Comparison of ENCODE assay signal across 16 cellular contexts in genomic region chr17:78111727-78112507, GRCh38. TPM values are rescaled to one million over a fixed set of nuclear protein-coding genes. Genes with fewer than 3 reads are reported as not detected.
DNase-seq lines count a peak whose midpoint lies in the region; ATAC-seq and TF ChIP-seq lines count a peak whose summit lies in the region.
"Had no signal": no experiment of that assay in that cellular context is flagged by ENCODE, and none has a peak within 500 bp of the region (broad histone marks: within the 10 kb centered on the region; RNA-seq: fewer than 3 reads in every experiment).

No MANE protein-coding gene starts in this region.

- intact Hi-C loops in HCT116 (cut with micrococcal nuclease) (loop anchor here (1.0 to 10.0 kb wide), 3 partner anchors 64 to 313 kb away; no protein-coding TSS in a partner anchor), sigmoid colon (cut with DNase I) (loop anchor here (1.0 to 10.0 kb wide), 3 partner anchors 65 to 313 kb away; no protein-coding TSS in a partner anchor), mammary epithelial cell (cut with micrococcal nuclease) (loop anchor here (1.0 to 2.0 kb wide), 3 partner anchors 64 to 139 kb away; no protein-coding TSS in a partner anchor)

- H3K9me3 ChIP-seq in HCT116 (ENCODE audit: control insufficient read depth in 1 of 2, insufficient read depth in 1 of 2, low read depth in 1 of 2, low read length in 2 of 2): no peaks in the 10 kb centered on the region
- H3K9me3 ChIP-seq in sigmoid colon: no peaks in the 10 kb centered on the region
- no peaks in the 10 kb centered on the region for H3K9me3 ChIP-seq in mammary epithelial cell (replicated peaks; ENCODE audit: insufficient read depth, low read length)
- H3K9me3 ChIP-seq: colonic mucosa, esophagus muscularis mucosa, tibial artery had no signal

- H3K27ac ChIP-seq in HCT116 (ENCODE audit: low read depth, low read length) (no peak overlapping the region), sigmoid colon (no peak overlapping the region), mammary epithelial cell (ENCODE audit: insufficient read depth, low read depth, low read length) (no peak overlapping the region)
- H3K27ac ChIP-seq: colonic mucosa, esophagus muscularis mucosa, tibial artery, WERI-Rb-1 had no signal

- H3K36me3 ChIP-seq in HCT116 (ENCODE audit: control insufficient read depth in 1 of 2, insufficient read depth in 2 of 2, low read length in 2 of 2) (no peaks in the 10 kb centered on the region), sigmoid colon (peaks cover 0 to 5% (median 0%) of the 10 kb centered on the region in 4 donors), mammary epithelial cell (ENCODE audit: insufficient read depth, low read length) (no peaks in the 10 kb centered on the region)
- H3K36me3 ChIP-seq: WERI-Rb-1 had no signal

- WGBS in sigmoid colon, 2 donors: 94 to 95% methylated on average over 27 of the region's 27 CpGs
- 91% methylated on average over 8 of the region's 27 CpGs for WGBS in mammary epithelial cell (ENCODE audit: low coverage, missing lambda C conversion rate)

- in situ Hi-C loops in mammary epithelial cell (cut with MboI; ENCODE audit: low sequenced_read_pairs in 2 of 2): loop anchor here (5.0 to 25.0 kb wide), 3 partner anchors 65 to 150 kb away; partner anchors contain the start of genes AFMID (in 1 of the 2) and TK1 (in 1 of the 2)

- no peak for TF ChIP-seq POLR2A in HCT116 (IDR thresholded peaks at IDR 0.05; ENCODE audit: borderline replicate concordance, extremely low read depth, insufficient read depth, insufficient read length)
- no peak for TF ChIP-seq POLR2A in sigmoid colon (IDR thresholded peaks at IDR 0.05)

- H3K27me3 ChIP-seq in HCT116 (ENCODE audit: insufficient read depth, low read length) (no peaks in the 10 kb centered on the region), sigmoid colon (peaks cover 0 to 20% (median 6%) of the 10 kb centered on the region in 3 donors), mammary epithelial cell (ENCODE audit: insufficient read depth, low read length) (no peaks in the 10 kb centered on the region)
- H3K27me3 ChIP-seq: colonic mucosa, esophagus muscularis mucosa had no signal

- no peaks in the 10 kb centered on the region for H3K9me3 Mint-ChIP-seq in activated CD8-positive, alpha-beta memory T cell treated with anti-CD3 and anti-CD28 coated beads, Interleukin-2, amount 10 ng/mL, durations not matched to agents 7 days and 5 days (ENCODE audit: low read depth)
- no peaks in the 10 kb centered on the region for H3K9me3 Mint-ChIP-seq in endothelial cell (ENCODE audit: unreplicated experiment)

- H3K4me1 Mint-ChIP-seq in activated CD8-positive, alpha-beta memory T cell treated with anti-CD3 and anti-CD28 coated beads, Interleukin-2, amount 10 ng/mL, durations not matched to agents 7 days and 5 days: peaks cover 32% of the 10 kb centered on the region
- no peaks in the 10 kb centered on the region for H3K4me1 Mint-ChIP-seq in endothelial cell (ENCODE audit: unreplicated experiment)

- H3K9me2 ChIP-seq in HCT116 (ENCODE audit: insufficient read depth): no peaks in the 10 kb centered on the region

- no peaks in the 10 kb centered on the region for H4K20me1 ChIP-seq in HCT116 (ENCODE audit: insufficient read depth)
- H4K20me1 ChIP-seq in mammary epithelial cell (ENCODE audit: insufficient read depth, low read length): no peaks in the 10 kb centered on the region

- H2AFZ ChIP-seq in HCT116 (ENCODE audit: low read depth, low read length, poor library complexity, severe bottlenecking) (no peak overlapping the region), mammary epithelial cell (ENCODE audit: low read depth, low read length) (no peak overlapping the region)

- H3K4me3 ChIP-seq in HCT116 (replicated peaks in 1 of 2; ENCODE audit: low read depth in 1 of 2, low read length in 2 of 2) (no peak overlapping the region), sigmoid colon (no peak overlapping the region), mammary epithelial cell (replicated peaks in 1 of 3; ENCODE audit: insufficient read depth in 1 of 3, low read depth in 2 of 3, low read length in 3 of 3) (no peak overlapping the region)
- H3K4me3 ChIP-seq: colonic mucosa, esophagus muscularis mucosa, tibial artery had no signal

- H3K4me1 ChIP-seq in HCT116 (ENCODE audit: control insufficient read depth in 1 of 2, insufficient read depth in 2 of 2, low read length in 2 of 2): peaks cover 0 to 4% of the 10 kb centered on the region in 2 experiments; a peak in 1 of 4 replicates
- peaks cover 0 to 8% (median 4%) of the 10 kb centered on the region in 4 donors for H3K4me1 ChIP-seq in sigmoid colon
- no peaks in the 10 kb centered on the region for H3K4me1 ChIP-seq in mammary epithelial cell (ENCODE audit: insufficient read depth, low read length)
- H3K4me1 ChIP-seq: colonic mucosa had no signal

- dilution Hi-C loops in mammary epithelial cell (cut with HindIII; ENCODE audit: low sequenced_read_pairs): loop anchor here (5.0 kb wide), 5 partner anchors 60 to 370 kb away; no protein-coding TSS in a partner anchor

- no peaks in the 10 kb centered on the region for H3K27me3 Mint-ChIP-seq in activated CD8-positive, alpha-beta memory T cell treated with anti-CD3 and anti-CD28 coated beads, Interleukin-2, amount 10 ng/mL, durations not matched to agents 7 days and 5 days
- H3K27me3 Mint-ChIP-seq in endothelial cell (ENCODE audit: unreplicated experiment): peaks cover 19% of the 10 kb centered on the region

- no peak overlapping the region for H3K9ac ChIP-seq in HCT116 (ENCODE audit: low read length)
- H3K9ac ChIP-seq in mammary epithelial cell (ENCODE audit: insufficient read depth, low read length): no peak overlapping the region

- peaks cover 32% of the 10 kb centered on the region for H3K36me3 Mint-ChIP-seq in activated CD8-positive, alpha-beta memory T cell treated with anti-CD3 and anti-CD28 coated beads, Interleukin-2, amount 10 ng/mL, durations not matched to agents 7 days and 5 days
- H3K36me3 Mint-ChIP-seq in endothelial cell (ENCODE audit: low read depth, unreplicated experiment): peaks cover 29% of the 10 kb centered on the region

- no peak for TF ChIP-seq CTCF in HCT116 (IDR thresholded peaks at IDR 0.05 in 2 of 3, conservative IDR thresholded peaks at IDR 0.05 in 1 of 3; ENCODE audit: borderline replicate concordance in 1 of 3, insufficient read depth in 1 of 3, low read depth in 2 of 3, low read length in 2 of 3)
- TF ChIP-seq CTCF in endothelial cell (IDR thresholded peaks at IDR 0.05; ENCODE audit: unreplicated experiment): no peak
- no peak for TF ChIP-seq CTCF in sigmoid colon (IDR thresholded peaks at IDR 0.05)
- TF ChIP-seq CTCF in mammary epithelial cell (conservative IDR thresholded peaks at IDR 0.05 in 1 of 2, IDR thresholded peaks at IDR 0.05 in 1 of 2; ENCODE audit: extremely low read depth in 1 of 2, insufficient read depth in 1 of 2, low read depth in 1 of 2, low read length in 2 of 2): no peak

- DNase-seq in activated CD8-positive, alpha-beta memory T cell treated with anti-CD3 and anti-CD28 coated beads, Interleukin-2, amount 10 ng/mL, durations not matched to agents 7 days and 5 days: peak; percentile 39
- DNase-seq in activated CD8-positive, alpha-beta memory T cell treated with anti-CD3 and anti-CD28 coated beads, Interleukin-2, amount 50 U/mL, for 4 hours: no peak
- DNase-seq in HCT116 (ENCODE audit: low read depth, low spot score) (no peak), endothelial cell (ENCODE audit: low spot score) (no peak), sigmoid colon (peak; percentile 62), mammary epithelial cell (no peak), amygdala (lab: John Stamatoyannopoulos, UW) (no peak)
- DNase-seq: GF-D8, NCI-H187 treated with DMSO at 0.1 percent for 48 hours had no signal

- CTCF ChIA-PET in activated CD8-positive, alpha-beta memory T cell treated with anti-CD3 and anti-CD28 coated beads, Interleukin-2, amount 10 ng/mL, durations not matched to agents 7 days and 5 days (lab: Charles Lee): interaction anchor here (0.7 to 12.5 kb wide), 13 partner anchors 10 to 144 kb away, joined by 3 to 257 read pairs (median 4); partner anchors contain the start of genes TMC6 and TMC8
- CTCF ChIA-PET in HCT116 (lab: Charles Lee) (interaction anchor here (1.0 to 2.9 kb wide), 7 partner anchors 16 to 95 kb away, joined by 3 to 17 read pairs (median 5); partner anchors contain the start of genes AFMID and TK1), mammary epithelial cell (lab: Charles Lee; ENCODE audit: low non-redundant PET) (interaction anchor here (0.6 kb wide), 1 partner anchor 98 kb away, joined by 6 read pairs; no protein-coding TSS in a partner anchor)

- POLR2A ChIA-PET in HCT116 (lab: Charles Lee): interaction anchor here (1.0 to 1.2 kb wide), 2 partner anchors 63 to 75 kb away, joined by 3 read pairs; partner anchors contain the start of gene TK1

- RAD21 ChIA-PET in HCT116 (lab: Charles Lee; ENCODE audit: low non-redundant PET in 1 of 2, low total read pairs in 2 of 2, uncharacterized antibody in 2 of 2, unreplicated experiment in 2 of 2): interaction anchor here in 1 of 2 experiments (1.1 to 1.2 kb wide), 2 partner anchors 65 to 139 kb away, joined by 4 to 6 read pairs; no protein-coding TSS in a partner anchor

- TF ChIP-seq EP300 in sigmoid colon (IDR thresholded peaks at IDR 0.05): no peak

- no peak for ATAC-seq in activated CD8-positive, alpha-beta memory T cell treated with anti-CD3 and anti-CD28 coated beads, Interleukin-2, amount 10 ng/mL, durations not matched to agents 7 days and 5 days
- 0 out of 2 replicates have a peak, but pooled peaks have one; percentile 1 for ATAC-seq in HCT116
- ATAC-seq in HG02840 (IDR thresholded peaks at IDR 0.05; ENCODE audit: low FRiP score, unreplicated experiment): no peak

- H3K4me3 Mint-ChIP-seq in activated CD8-positive, alpha-beta memory T cell treated with anti-CD3 and anti-CD28 coated beads, Interleukin-2, amount 10 ng/mL, durations not matched to agents 7 days and 5 days: no peak overlapping the region
- no peak overlapping the region for H3K4me3 Mint-ChIP-seq in endothelial cell (ENCODE audit: unreplicated experiment)

- H3K79me2 ChIP-seq in HCT116 (ENCODE audit: insufficient read depth, low read length): no peaks in the 10 kb centered on the region
- H3K79me2 ChIP-seq in mammary epithelial cell (ENCODE audit: insufficient read depth, low read length): no peaks in the 10 kb centered on the region

- BruUV-seq in HCT116 (replicated peaks; lab: Mats Ljungman, UMichigan) (no TSS peak), mammary epithelial cell (replicated peaks; lab: Mats Ljungman, UMichigan) (no TSS peak)

- no peak for TF ChIP-seq RAD21 in HCT116 (IDR thresholded peaks at IDR 0.05; ENCODE audit: low read depth)

- H3K27ac Mint-ChIP-seq in activated CD8-positive, alpha-beta memory T cell treated with anti-CD3 and anti-CD28 coated beads, Interleukin-2, amount 10 ng/mL, durations not matched to agents 7 days and 5 days: no peak overlapping the region
- H3K27ac Mint-ChIP-seq in endothelial cell (ENCODE audit: unreplicated experiment): peak overlapping the region; percentile 52

- H3K4me2 ChIP-seq in HCT116 (ENCODE audit: low read length) (no peak overlapping the region), mammary epithelial cell (ENCODE audit: insufficient read depth, low read depth, low read length) (no peak overlapping the region)

RNA-seq across cellular contexts. Expression of gene TMC6, which starts 16.6 kb away (rescaled TPM):
- total RNA-seq in activated CD8-positive, alpha-beta memory T cell treated with anti-CD3 and anti-CD28 coated beads, Interleukin-2, amount 10 ng/mL, durations not matched to agents 7 days and 5 days: 100 to 1,000 TPM; 347 to 431 TPM
- total RNA-seq in HCT116 (2021; ENCODE audit: unreplicated experiment): 142 TPM
- 93.2 and 96.7 TPM in 2 replicates for polyA plus RNA-seq in HCT116 (2012)
- total RNA-seq in endothelial cell (ENCODE audit: unreplicated experiment): 292 TPM
- 10 to 100 TPM in 2 of 4 donors, 1 to 10 TPM in 2; 5.3 to 13.9 (median 8.9) TPM for total RNA-seq in sigmoid colon
- 100 to 1,000 TPM in 1 of 3 donors, 10 to 100 TPM in 1, 1 to 10 TPM in 1; 9.0 to 145 (median 10.8) TPM for polyA plus RNA-seq in sigmoid colon
- total RNA-seq in mammary epithelial cell: 10 to 100 TPM; 41.4 to 46.3 TPM
- polyA plus RNA-seq in mammary epithelial cell: 6.2 TPM
- polyA minus RNA-seq in mammary epithelial cell: 7.1 TPM

RNA-seq across cellular contexts. Expression of gene TMC8, which starts 18.7 kb away (rescaled TPM):
- total RNA-seq in activated CD8-positive, alpha-beta memory T cell treated with anti-CD3 and anti-CD28 coated beads, Interleukin-2, amount 10 ng/mL, durations not matched to agents 7 days and 5 days: 100 to 1,000 TPM; 251 to 292 TPM
- total RNA-seq in HCT116 (2021; ENCODE audit: unreplicated experiment): 7.8 TPM
- 4.7 and 6.0 TPM in 2 replicates for polyA plus RNA-seq in HCT116 (2012)
- total RNA-seq in endothelial cell (ENCODE audit: unreplicated experiment): 55.8 TPM
- total RNA-seq in sigmoid colon: 10 to 100 TPM in 1 of 4 donors, 1 to 10 TPM in 3; 2.8 to 13.2 (median 3.9) TPM
- polyA plus RNA-seq in sigmoid colon: 10 to 100 TPM in 1 of 3 donors, 1 to 10 TPM in 2; 1.8 to 51.7 (median 2.1) TPM
- under 1 TPM; under 0.01 to 0.07 TPM for total RNA-seq in mammary epithelial cell
- polyA plus RNA-seq in mammary epithelial cell: 0.06 TPM
- not detected for polyA minus RNA-seq in mammary epithelial cell

RNA-seq across cellular contexts. Expression of gene C17orf99, which starts 34.3 kb away (rescaled TPM):
- total RNA-seq in activated CD8-positive, alpha-beta memory T cell treated with anti-CD3 and anti-CD28 coated beads, Interleukin-2, amount 10 ng/mL, durations not matched to agents 7 days and 5 days: not detected
- total RNA-seq in HCT116 (2021; ENCODE audit: unreplicated experiment) (not detected), endothelial cell (ENCODE audit: unreplicated experiment) (not detected), sigmoid colon (not detected), mammary epithelial cell (under 1 TPM; 0.17 to 0.80 TPM)
- not detected in 2 replicates for polyA plus RNA-seq in HCT116 (2012)
- polyA plus RNA-seq in sigmoid colon (under 1 TPM in 1 of 3 donors, not detected in 2; 0.73 TPM), mammary epithelial cell (0.14 TPM)
- not detected for polyA minus RNA-seq in mammary epithelial cell
- total RNA-seq: esophagus muscularis mucosa, left cardiac atrium had no signal
- polyA plus RNA-seq: adipose tissue had no signal

RNA-seq across cellular contexts. Expression of gene SYNGR2, which starts 56.5 kb away (rescaled TPM):
- 10 to 100 TPM; 41.2 to 80.3 TPM for total RNA-seq in activated CD8-positive, alpha-beta memory T cell treated with anti-CD3 and anti-CD28 coated beads, Interleukin-2, amount 10 ng/mL, durations not matched to agents 7 days and 5 days
- total RNA-seq in HCT116 (2021; ENCODE audit: unreplicated experiment) (148 TPM), endothelial cell (ENCODE audit: unreplicated experiment) (72.6 TPM), sigmoid colon (10 to 100 TPM; 14.7 to 23.5 (median 18.6) TPM), mammary epithelial cell (10 to 100 TPM; 39.0 to 72.6 TPM)
- polyA plus RNA-seq in HCT116 (2012): 159 and 197 TPM in 2 replicates
- polyA plus RNA-seq in sigmoid colon (100 to 1,000 TPM in 1 of 3 donors, 10 to 100 TPM in 2; 37.2 to 280 (median 45.8) TPM), mammary epithelial cell (48.7 TPM)
- 53.3 TPM for polyA minus RNA-seq in mammary epithelial cell

Comparison
In these comparisons a context has a peak if more than half of its experiments do, and no peak if none do; other contexts are left out.
1. DNase-seq: peak in activated CD8-positive, alpha-beta memory T cell treated with anti-CD3 and anti-CD28 coated beads, Interleukin-2, amount 10 ng/mL, durations not matched to agents 7 days and 5 days (single experiment) and sigmoid colon (single experiment); none in activated CD8-positive, alpha-beta memory T cell treated with anti-CD3 and anti-CD28 coated beads, Interleukin-2, amount 50 U/mL, for 4 hours (single experiment), HCT116 (single experiment), endothelial cell (single experiment), mammary epithelial cell (single experiment) and amygdala (0 of 56).